ENCODE assay signal across 13 cellular contexts in the genomic region with DNA sequence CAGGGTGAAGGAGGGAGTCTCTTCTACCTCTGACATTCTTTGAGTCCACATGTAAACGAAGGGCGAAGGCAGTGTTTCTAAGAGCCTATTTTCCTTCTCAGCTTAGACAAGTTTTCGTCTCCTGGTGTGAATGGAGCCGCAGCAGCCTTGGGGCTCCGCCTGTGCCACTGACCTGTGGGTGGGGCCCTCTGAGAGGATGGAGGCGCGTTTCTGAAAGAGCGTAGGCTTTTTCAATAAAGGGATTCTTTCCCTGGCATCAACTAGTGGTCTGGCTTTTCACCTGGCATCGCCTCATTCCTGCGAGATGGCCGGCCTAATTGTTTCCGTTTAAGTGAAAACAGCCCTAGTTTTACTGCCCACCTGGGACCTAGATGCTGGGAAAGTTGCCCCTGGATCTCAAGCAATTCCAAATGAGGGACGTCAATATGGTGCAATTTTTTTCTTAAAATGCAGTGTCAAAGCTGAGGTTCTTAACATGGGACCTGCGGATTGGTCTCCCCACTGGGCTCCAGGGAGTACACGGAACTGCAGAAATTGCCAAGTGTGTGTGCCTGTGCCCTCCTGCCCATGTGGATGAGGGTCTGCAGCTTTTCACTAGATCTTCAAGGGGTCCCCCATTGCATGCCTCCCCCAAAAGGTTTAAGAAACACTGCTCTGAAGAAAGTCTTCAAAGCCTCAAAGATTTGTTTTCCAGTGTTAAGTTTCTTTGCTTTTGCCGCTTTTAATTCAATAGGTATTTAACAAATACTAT. TPM values are rescaled to one million over a fixed set of nuclear protein-coding genes. Genes with fewer than 3 reads are reported as not detected.
DNase-seq lines count a peak whose midpoint lies in the region; ATAC-seq, FAIRE-seq and TF ChIP-seq lines count a peak whose summit lies in the region.
"Had no signal": no experiment of that assay in that cellular context is flagged by ENCODE, and none has a peak within 500 bp of the region (broad histone marks: within the 10 kb centered on the region; RNA-seq: fewer than 3 reads in every experiment).

No MANE protein-coding gene starts in this region.

- TF ChIP-seq CTCF in HL-60 (IDR thresholded peaks at IDR 0.05; ENCODE audit: insufficient read depth, low read length) (no peak), chondrocyte (IDR thresholded peaks at IDR 0.05) (no peak), stomach (IDR thresholded peaks at IDR 0.05) (no peak), kidney (IDR thresholded peaks at IDR 0.05; ENCODE audit: borderline replicate concordance, extremely low read depth, insufficient read depth) (no peak)

- DNase-seq in HL-60 (ENCODE audit: low read depth in 1 of 2, low spot score in 1 of 2) (no peak), chondrocyte (ENCODE audit: low spot score) (no peak), medulla oblongata (ENCODE audit: extremely low spot score) (peak; percentile 55), stomach (no peak), NCI-H1694 treated with DMSO at 0.1 percent for 48 hours (lab: John Stamatoyannopoulos, UW) (no peak), NCI-H345 treated with DMSO at 0.1 percent for 48 hours (lab: John Stamatoyannopoulos, UW; ENCODE audit: unreplicated experiment) (no peak), kidney (no peak)
- DNase-seq: activated CD8-positive, alpha-beta memory T cell treated with anti-CD3 and anti-CD28 coated beads, Interleukin-2, amount 10 ng/mL, durations not matched to agents 7 days and 5 days; DND-41; NCI-H446 treated with DMSO at 0.1 percent for 48 hours had no signal

- no peak overlapping the region for H3K9ac ChIP-seq in kidney (ENCODE audit: low read length in 2 of 2)

- no peak for TF ChIP-seq EP300 in stomach (IDR thresholded peaks at IDR 0.05)

- no peaks in the 10 kb centered on the region for H3K4me1 Mint-ChIP-seq in chondrocyte (ENCODE audit: low read depth)
- H3K4me1 Mint-ChIP-seq: activated CD8-positive, alpha-beta memory T cell treated with anti-CD3 and anti-CD28 coated beads, Interleukin-2, amount 10 ng/mL, durations not matched to agents 7 days and 5 days; stimulated activated effector memory CD8-positive, alpha-beta T cell treated with anti-CD3 and anti-CD28 coated beads, Interleukin-12 subunit alpha, Interleukin-12 subunit beta, amount 100 ng/mL, for 72 hours had no signal

- peaks cover 10 to 23% (median 15%) of the 10 kb centered on the region in 4 donors for H3K4me1 ChIP-seq in stomach
- no peaks in the 10 kb centered on the region for H3K4me1 ChIP-seq in kidney (ENCODE audit: control insufficient read depth in 1 of 2, insufficient read depth in 1 of 2, low read depth in 1 of 2, low read length in 2 of 2)

- H3K4me3 ChIP-seq in HL-60 (replicated peaks; ENCODE audit: insufficient read depth, low read length) (peak overlapping the region; percentile 44), stomach (peak overlapping the region; percentile 40 to 51 (median 46)), kidney (ENCODE audit: low read length in 2 of 2) (no peak overlapping the region)

- H3K36me3 ChIP-seq in stomach (no peaks in the 10 kb centered on the region), kidney (ENCODE audit: control insufficient read depth in 1 of 2, insufficient read depth in 2 of 2, low read length in 2 of 2) (no peaks in the 10 kb centered on the region)

- H3K27me3 Mint-ChIP-seq in chondrocyte (ENCODE audit: low read depth): peaks cover 20% of the 10 kb centered on the region

- no peak overlapping the region for H3K27ac ChIP-seq in HL-60 (replicated peaks)
- H3K27ac ChIP-seq in stomach: peak overlapping the region in 1 of 5 donors; percentile 31
- no peak overlapping the region for H3K27ac ChIP-seq in kidney (ENCODE audit: low read depth in 2 of 2, low read length in 2 of 2)

- H3K9me3 ChIP-seq in stomach: no peaks in the 10 kb centered on the region
- H3K9me3 ChIP-seq in kidney (ENCODE audit: control insufficient read depth in 1 of 2, low read length in 2 of 2): no peaks in the 10 kb centered on the region

- no peaks in the 10 kb centered on the region for H3K9me3 Mint-ChIP-seq in chondrocyte (ENCODE audit: low read depth)

- 50 to 72% (median 52%) methylated on average over 16 of the region's 16 CpGs for WGBS in stomach, 5 donors

- intact Hi-C loops in stomach (cut with DNase I; ENCODE audit: low total_unique reads): no loop called here
- intact Hi-C loops in kidney (cut with DNase I): no loop called here

- no peak for ATAC-seq in GM21390 (IDR thresholded peaks at IDR 0.05; ENCODE audit: unreplicated experiment)
- ATAC-seq: activated CD8-positive, alpha-beta memory T cell treated with anti-CD3 and anti-CD28 coated beads, Interleukin-2, amount 10 ng/mL, durations not matched to agents 7 days and 5 days had no signal

- H3K36me3 Mint-ChIP-seq in chondrocyte (ENCODE audit: low read depth): no peaks in the 10 kb centered on the region
- H3K36me3 Mint-ChIP-seq: activated CD8-positive, alpha-beta memory T cell treated with anti-CD3 and anti-CD28 coated beads, Interleukin-2, amount 10 ng/mL, durations not matched to agents 7 days and 5 days; stimulated activated effector memory CD8-positive, alpha-beta T cell treated with anti-CD3 and anti-CD28 coated beads, Interleukin-12 subunit alpha, Interleukin-12 subunit beta, amount 100 ng/mL, for 72 hours had no signal

- no peak overlapping the region for H3K27ac Mint-ChIP-seq in chondrocyte (ENCODE audit: unreplicated experiment)
- H3K27ac Mint-ChIP-seq: activated CD8-positive, alpha-beta memory T cell treated with anti-CD3 and anti-CD28 coated beads, Interleukin-2, amount 10 ng/mL, durations not matched to agents 7 days and 5 days; stimulated activated effector memory CD8-positive, alpha-beta T cell treated with anti-CD3 and anti-CD28 coated beads, Interleukin-12 subunit alpha, Interleukin-12 subunit beta, amount 100 ng/mL, for 72 hours had no signal

- H3K27me3 ChIP-seq in HL-60 (ENCODE audit: insufficient read depth, poor library complexity, severe bottlenecking): peaks cover 5% of the 10 kb centered on the region
- H3K27me3 ChIP-seq in stomach: peaks cover 0 to 31% (median 19%) of the 10 kb centered on the region in 3 donors

- FAIRE-seq in kidney (lab: Jason Lieb, UNC): no peak

- no peak for TF ChIP-seq POLR2A in stomach (IDR thresholded peaks at IDR 0.05)

- peak overlapping the region; percentile 40 for H3K4me3 Mint-ChIP-seq in chondrocyte (ENCODE audit: unreplicated experiment)
- H3K4me3 Mint-ChIP-seq: activated CD8-positive, alpha-beta memory T cell treated with anti-CD3 and anti-CD28 coated beads, Interleukin-2, amount 10 ng/mL, durations not matched to agents 7 days and 5 days; stimulated activated effector memory CD8-positive, alpha-beta T cell treated with anti-CD3 and anti-CD28 coated beads, Interleukin-12 subunit alpha, Interleukin-12 subunit beta, amount 100 ng/mL, for 72 hours had no signal

RNA-seq across cellular contexts. Expression of a gene that starts 1.0 kb away (rescaled TPM):
- total RNA-seq in chondrocyte (0.29 to 0.41 TPM (median 0.35 TPM) in 3 replicates), stomach (1 to 10 TPM in 4 of 5 donors, not detected in 1; 1.7 to 8.7 (median 2.1) TPM), kidney (4.0 TPM)
- polyA plus RNA-seq in stomach (under 1 TPM; 0.23 to 0.50 (median 0.31) TPM), kidney (ENCODE audit: insufficient read depth, low read depth, low replicate concordance) (0.71 TPM)
- total RNA-seq: activated CD8-positive, alpha-beta memory T cell treated with anti-CD3 and anti-CD28 coated beads, Interleukin-2, amount 10 ng/mL, durations not matched to agents 7 days and 5 days; T-helper 1 cell treated with Interleukin-12 subunit alpha and Interleukin-12 subunit beta and Interleukin-4 antibody, amounts not matched to agents 30 ng/mL and 1 ng/mL, for 36 hours had no signal

RNA-seq across cellular contexts. Expression of a gene that starts 4.0 kb away (rescaled TPM):
- total RNA-seq in chondrocyte (1.3 TPM in 1 of 3 replicates, not detected in the others), stomach (under 1 TPM in 1 of 5 donors, not detected in 4; 0.18 TPM), kidney (0.50 TPM)
- polyA plus RNA-seq in stomach (1 to 10 TPM in 1 of 3 donors, under 1 TPM in 1, not detected in 1; 0.35 to 2.7 TPM), kidney (ENCODE audit: insufficient read depth, low read depth, low replicate concordance) (not detected)

Comparison
In these comparisons a context has a peak if more than half of its experiments do, and no peak if none do; other contexts are left out.
1. H3K4me3 ChIP-seq: peak in HL-60 (single experiment) and stomach (4 of 4); none in kidney (0 of 2).